ENCODE assay signal across 8 cellular contexts in genomic region chr19:3572132-3572854, GRCh38. TPM values are rescaled to one million over a fixed set of nuclear protein-coding genes. Genes with fewer than 3 reads are reported as not detected.
A peak's percentile ranks its signal among the peaks of the same experiment; 100 is the strongest.
DNase-seq lines count a peak whose midpoint lies in the region; ATAC-seq and TF ChIP-seq lines count a peak whose summit lies in the region.

No MANE protein-coding gene starts in this region.

- no peak overlapping the region for H2AFZ ChIP-seq in GM23338
- H2AFZ ChIP-seq in Karpas-422 (ENCODE audit: low read length) = peak overlapping the region; percentile 88; the same call in 1 of the 2 replicates

- H3K27ac ChIP-seq in GM23338 (ENCODE audit: low read depth) (no peak overlapping the region), Karpas-422 (ENCODE audit: low read length) (no peak overlapping the region), Peyer's patch (peak overlapping the region; percentile 11 to 91 (median 69)), esophagus squamous epithelium (peak overlapping the region; percentile 63 to 98 (median 94))

- H3K9me3 Mint-ChIP-seq in GM23338 = no peaks in the 10 kb centered on the region

- peak; percentile 71 for ATAC-seq in GM23338

- no peak overlapping the region for H3K27ac Mint-ChIP-seq in GM23338

- peaks cover 16% of the 10 kb centered on the region for H3K4me1 Mint-ChIP-seq in GM23338

- H3K36me3 Mint-ChIP-seq in GM23338 (ENCODE audit: low read depth) = peaks cover 12% of the 10 kb centered on the region

- H3K4me3 ChIP-seq in GM23338 (peak overlapping the region; percentile 92; the same call in 1 of the 2 replicates), Karpas-422 (ENCODE audit: low read length) (peak overlapping the region; percentile 86), Peyer's patch (peak overlapping the region; percentile 62 to 93 (median 74)), esophagus squamous epithelium (peak overlapping the region; percentile 62 to 97 (median 80))

- H4K20me1 ChIP-seq in GM23338 (replicated peaks; ENCODE audit: insufficient read depth) (peaks cover 6% of the 10 kb centered on the region), Karpas-422 (ENCODE audit: insufficient read depth, low read depth, low read length) (peaks cover 7% of the 10 kb centered on the region; the same call in 1 of the 2 replicates)

- peaks cover 11% of the 10 kb centered on the region for H3F3A ChIP-seq in GM23338 (replicated peaks; ENCODE audit: low read depth)

- H3K36me3 ChIP-seq in GM23338 (ENCODE audit: insufficient read depth) = no peaks in the 10 kb centered on the region
- peaks cover 10% of the 10 kb centered on the region; the same call in 1 of the 2 replicates for H3K36me3 ChIP-seq in Karpas-422 (ENCODE audit: insufficient read depth, low read length)
- peaks cover 0 to 5% (median 0%) of the 10 kb centered on the region in 3 donors for H3K36me3 ChIP-seq in Peyer's patch
- peaks cover 0 to 14% (median 3%) of the 10 kb centered on the region in 3 donors for H3K36me3 ChIP-seq in esophagus squamous epithelium

- intact Hi-C loops in esophagus squamous epithelium (cut with DNase I) = no loop called here

- H3K4me2 ChIP-seq in GM23338 (peak overlapping the region; percentile 82), Karpas-422 (ENCODE audit: low read depth, low read length, poor library complexity, severe bottlenecking) (peak overlapping the region; percentile 99)

- peak overlapping the region; percentile 89 for H3K9ac ChIP-seq in Karpas-422 (ENCODE audit: low read length)

- H3K9me2 ChIP-seq in GM23338 (ENCODE audit: insufficient read depth) (no peaks in the 10 kb centered on the region), Karpas-422 (replicated peaks; ENCODE audit: insufficient read depth, low read length) (no peaks in the 10 kb centered on the region)

- DNase-seq in DMS53 treated with DMSO at 0.1 percent for 48 hours (lab: John Stamatoyannopoulos, UW; ENCODE audit: unreplicated experiment) (peak; percentile 92), GM23338 (ENCODE audit: low spot score) (peak; percentile 100), Karpas-422 (peak; percentile 100), Peyer's patch (peak; percentile 100), activated T-helper 1 cell treated with Interleukin-2 at 50 U/mL for 16 hours (ENCODE audit: low read depth) (peak; percentile 99), esophagus squamous epithelium (lab: John Stamatoyannopoulos, UW) (peak; percentile 99), myocyte (ENCODE audit: low read depth) (peak; percentile 100)
- peak; percentile 98 for DNase-seq in stimulated activated CD8-positive, alpha-beta memory T cell treated with anti-CD3 and anti-CD28 coated beads, Interleukin-7, amount 100 ng/mL, for 24 hours (ENCODE audit: low read depth)

- WGBS in esophagus squamous epithelium, 2 donors = 5% methylated on average over 11 to 24 of the region's 48 CpGs

- TF ChIP-seq POLR2A in Peyer's patch (IDR thresholded peaks at IDR 0.05) (no peak), esophagus squamous epithelium (IDR thresholded peaks at IDR 0.05) (no peak)

- H3K27me3 ChIP-seq in GM23338 (ENCODE audit: insufficient read depth) (no peaks in the 10 kb centered on the region), Karpas-422 (ENCODE audit: low read length) (no peaks in the 10 kb centered on the region), Peyer's patch (no peaks in the 10 kb centered on the region), esophagus squamous epithelium (no peaks in the 10 kb centered on the region)

- H3K4me3 Mint-ChIP-seq in GM23338 = peak overlapping the region; percentile 77

- peaks cover 26% of the 10 kb centered on the region for H3K27me3 Mint-ChIP-seq in GM23338 (ENCODE audit: insufficient read depth, low read depth, poor library complexity)

- H3K4me1 ChIP-seq in GM23338 (ENCODE audit: insufficient read depth) (peaks cover 19% of the 10 kb centered on the region), Karpas-422 (ENCODE audit: low read length) (peaks cover 13% of the 10 kb centered on the region), Peyer's patch (peaks cover 0 to 36% (median 8%) of the 10 kb centered on the region in 4 donors), esophagus squamous epithelium (peaks cover 27 to 64% (median 29%) of the 10 kb centered on the region in 3 donors)

- H3K79me2 ChIP-seq in GM23338 (replicated peaks; ENCODE audit: insufficient read depth) = no peaks in the 10 kb centered on the region
- peaks cover 13% of the 10 kb centered on the region for H3K79me2 ChIP-seq in Karpas-422 (ENCODE audit: low read length)

- no peaks in the 10 kb centered on the region for H3K9me3 ChIP-seq in Karpas-422 (ENCODE audit: low read length)
- H3K9me3 ChIP-seq in Peyer's patch = no peaks in the 10 kb centered on the region
- H3K9me3 ChIP-seq in esophagus squamous epithelium = no peaks in the 10 kb centered on the region

- TF ChIP-seq CTCF in GM23338 (conservative IDR thresholded peaks at IDR 0.05; ENCODE audit: low read depth in 2 of 2) (no peak), Peyer's patch (IDR thresholded peaks at IDR 0.05) (peak in 1 of 6 experiments; percentile 3), esophagus squamous epithelium (IDR thresholded peaks at IDR 0.05) (peak in 1 of 6 experiments; percentile 15)

RNA-seq across cellular contexts. Expression of gene HMG20B, which starts 0.5 kb away (rescaled TPM):
- 107 and 130 TPM in 2 replicates for total RNA-seq in GM23338 (2014; rRNA removed; shearing (Covaris generic))
- 74.1 and 77.8 TPM in 2 replicates for polyA plus RNA-seq in GM23338 (2016; fragmentation: Nextera tagmentation; extraction: Ambion mirVana)
- total RNA-seq in Karpas-422 (2014; rRNA removed; shearing (Covaris generic); ENCODE audit: low replicate concordance) = 53.7 and 127 TPM in 2 replicates
- total RNA-seq in Peyer's patch (100 to 1,000 TPM in 2 of 4 donors, 10 to 100 TPM in 2; 70.4 to 236 (median 117) TPM), esophagus squamous epithelium (10 to 100 TPM; 56.1 to 77.6 (median 76.9) TPM), myocyte (99.9 and 102 TPM in 2 replicates)
- polyA plus RNA-seq in myocyte (2012) = 73.9 TPM

RNA-seq across cellular contexts. Expression of gene GIPC3, which starts 13.0 kb away (rescaled TPM):
- total RNA-seq in GM23338 (2014; rRNA removed; shearing (Covaris generic)) = 0.59 and 1.6 TPM in 2 replicates
- 0.26 and 0.48 TPM in 2 replicates for polyA plus RNA-seq in GM23338 (2016; fragmentation: Nextera tagmentation; extraction: Ambion mirVana)
- not detected in 2 replicates for total RNA-seq in Karpas-422 (2014; rRNA removed; shearing (Covaris generic); ENCODE audit: low replicate concordance)
- 1 to 10 TPM in 2 of 4 donors, under 1 TPM in 2; 0.13 to 5.8 (median 0.70) TPM for total RNA-seq in Peyer's patch
- total RNA-seq in esophagus squamous epithelium = under 1 TPM; 0.18 to 0.76 (median 0.22) TPM
- total RNA-seq in myocyte = 0.19 and 0.31 TPM in 2 replicates
- 0.08 TPM for polyA plus RNA-seq in myocyte (2012)

RNA-seq across cellular contexts. Expression of gene MFSD12, which starts 14.9 kb away (rescaled TPM):
- total RNA-seq in GM23338 (2014; rRNA removed; shearing (Covaris generic)) = 75.5 and 91.1 TPM in 2 replicates
- polyA plus RNA-seq in GM23338 (2016; fragmentation: Nextera tagmentation; extraction: Ambion mirVana) = 35.3 and 36.1 TPM in 2 replicates
- 34.5 and 102 TPM in 2 replicates for total RNA-seq in Karpas-422 (2014; rRNA removed; shearing (Covaris generic); ENCODE audit: low replicate concordance)
- total RNA-seq in Peyer's patch (100 to 1,000 TPM in 2 of 4 donors, 10 to 100 TPM in 2; 76.5 to 146 (median 104) TPM), esophagus squamous epithelium (10 to 100 TPM; 22.5 to 50.4 (median 37.3) TPM), myocyte (107 and 146 TPM in 2 replicates)
- 109 TPM for polyA plus RNA-seq in myocyte (2012)

RNA-seq across cellular contexts. Expression of gene TEKTIP1, which starts 33.3 kb away (rescaled TPM):
- not detected in 2 replicates for total RNA-seq in GM23338 (2014; rRNA removed; shearing (Covaris generic))
- 0.50 TPM in 1 of 2 replicates, not detected in the other for polyA plus RNA-seq in GM23338 (2016; fragmentation: Nextera tagmentation; extraction: Ambion mirVana)
- 0.29 TPM in 1 of 2 replicates, not detected in the other for total RNA-seq in Karpas-422 (2014; rRNA removed; shearing (Covaris generic); ENCODE audit: low replicate concordance)
- total RNA-seq in Peyer's patch (10 to 100 TPM in 1 of 4 donors, 1 to 10 TPM in 2, not detected in 1; 1.8 to 11.1 (median 2.4) TPM), esophagus squamous epithelium (under 1 TPM in 1 of 4 donors, not detected in 3; 0.95 TPM), myocyte (not detected in 2 replicates)
- polyA plus RNA-seq in myocyte (2012) = 3.7 TPM

RNA-seq across cellular contexts. Expression of gene TBXA2R, which starts 34.4 kb away (rescaled TPM):
- 0.73 and 0.82 TPM in 2 replicates for total RNA-seq in GM23338 (2014; rRNA removed; shearing (Covaris generic))
- 0.42 and 0.47 TPM in 2 replicates for polyA plus RNA-seq in GM23338 (2016; fragmentation: Nextera tagmentation; extraction: Ambion mirVana)
- 0.15 and 0.22 TPM in 2 replicates for total RNA-seq in Karpas-422 (2014; rRNA removed; shearing (Covaris generic); ENCODE audit: low replicate concordance)
- total RNA-seq in Peyer's patch (1 to 10 TPM in 2 of 4 donors, under 1 TPM in 1, not detected in 1; 0.80 to 5.0 (median 1.6) TPM), esophagus squamous epithelium (1 to 10 TPM in 1 of 4 donors, under 1 TPM in 3; 0.23 to 1.3 (median 0.45) TPM), myocyte (0.16 and 0.26 TPM in 2 replicates)
- 0.21 TPM for polyA plus RNA-seq in myocyte (2012)

Comparison
In these comparisons a context has a peak if more than half of its experiments do, and no peak if none do; other contexts are left out.
1. H3K27ac ChIP-seq: peak in Peyer's patch (4 of 4) and esophagus squamous epithelium (4 of 4); none in GM23338 (single experiment) and Karpas-422 (single experiment).
2. Peak in every context shown above with its lines, with median percentiles within 50 percentile points of each other: DNase-seq and H3K4me3 ChIP-seq.